ENCODE assay signal across 12 cellular contexts in genomic region chr2:109457811-109458210, GRCh38.
DNase-seq lines count a peak whose midpoint lies in the region; ATAC-seq and TF ChIP-seq lines count a peak whose summit lies in the region.
"Had no signal": no experiment of that assay in that cellular context is flagged by ENCODE, and none has a peak within 500 bp of the region (broad histone marks: within the 10 kb centered on the region; RNA-seq: fewer than 3 reads in every experiment).

No MANE protein-coding gene starts in this region.

- H3K4me1 ChIP-seq in GM23338 (ENCODE audit: insufficient read depth): no peaks in the 10 kb centered on the region
- H3K4me1 ChIP-seq in endodermal cell (ENCODE audit: control insufficient read depth, insufficient read depth, low read length): no peaks in the 10 kb centered on the region
- H3K4me1 ChIP-seq in spleen: no peaks in the 10 kb centered on the region
- no peaks in the 10 kb centered on the region for H3K4me1 ChIP-seq in PC-9 (replicated peaks; ENCODE audit: insufficient read depth)
- H3K4me1 ChIP-seq: Caco-2 had no signal

- POLR2A ChIA-PET in PC-9 (lab: Charles Lee; ENCODE audit: unreplicated experiment): no interaction called here

- 83 to 85% methylated on average over 1 to 8 of the region's 8 CpGs for WGBS in endodermal cell (ENCODE audit: insufficient coverage in 1 of 2, insufficient read length in 1 of 2), 2 experiments
- WGBS in spleen, 5 donors: 65 to 81% (median 75%) methylated on average over 8 of the region's 8 CpGs

- H3K9me3 Mint-ChIP-seq in GM23338 (no peaks in the 10 kb centered on the region), endodermal cell (no peaks in the 10 kb centered on the region), Calu3 (ENCODE audit: low read depth, unreplicated experiment) (no peaks in the 10 kb centered on the region)

- H4K20me1 ChIP-seq in GM23338 (replicated peaks; ENCODE audit: insufficient read depth): no peaks in the 10 kb centered on the region
- no peaks in the 10 kb centered on the region for H4K20me1 ChIP-seq in PC-9 (ENCODE audit: insufficient read depth)

- DNase-seq in GM23338 (ENCODE audit: low spot score): peak; percentile 36
- DNase-seq in NCI-H82 (lab: John Stamatoyannopoulos, UW): peak; percentile 63
- peak; percentile 48 for DNase-seq in endodermal cell
- DNase-seq in spleen: peak; percentile 35
- no peak for DNase-seq in erythroblast (lab: John Stamatoyannopoulos, UW)
- DNase-seq in PC-9: no peak
- no peak for DNase-seq in Calu3
- DNase-seq: NCI-H226 had no signal

- H2AFZ ChIP-seq in GM23338 (0 out of 2 replicates have a peak overlapping the region, but pooled peaks have one; percentile 43), PC-9 (no peak overlapping the region)

- no peak overlapping the region for H3K4me3 Mint-ChIP-seq in GM23338
- no peak overlapping the region for H3K4me3 Mint-ChIP-seq in endodermal cell
- no peak overlapping the region for H3K4me3 Mint-ChIP-seq in Calu3 (ENCODE audit: low read depth, unreplicated experiment)

- H3F3A ChIP-seq in GM23338 (replicated peaks; ENCODE audit: low read depth) (no peaks in the 10 kb centered on the region), PC-9 (ENCODE audit: insufficient read depth, low read depth) (0 out of 2 replicates have a peak, but pooled peaks cover 3% of the 10 kb centered on the region)

- H3K4me2 ChIP-seq in GM23338 (no peak overlapping the region), PC-9 (no peak overlapping the region)

- H3K27ac Mint-ChIP-seq in GM23338 (peak overlapping the region; percentile 36; the same call in 1 of the 2 replicates), endodermal cell (no peak overlapping the region), Calu3 (ENCODE audit: unreplicated experiment) (no peak overlapping the region)

- intact Hi-C loops in spleen (cut with DNase I; ENCODE audit: low total_unique reads): no loop called here
- intact Hi-C loops in PC-9 (cut with micrococcal nuclease; ENCODE audit: unreplicated experiment): no loop called here
- intact Hi-C loops in Calu3 (cut with micrococcal nuclease; ENCODE audit: unreplicated experiment): no loop called here

- CTCF ChIA-PET in PC-9 (lab: Charles Lee): no interaction called here
- CTCF ChIA-PET in Calu3 (lab: Charles Lee): interaction anchor here (1.1 kb wide), 1 partner anchor 10 kb away, joined by 4 read pairs; no protein-coding TSS in a partner anchor

- H3K36me3 Mint-ChIP-seq in GM23338 (ENCODE audit: low read depth) (no peaks in the 10 kb centered on the region), endodermal cell (ENCODE audit: low read depth) (no peaks in the 10 kb centered on the region), Calu3 (ENCODE audit: insufficient read depth, unreplicated experiment) (no peaks in the 10 kb centered on the region)

- H3K4me1 Mint-ChIP-seq in GM23338: no peaks in the 10 kb centered on the region
- no peaks in the 10 kb centered on the region for H3K4me1 Mint-ChIP-seq in endodermal cell
- no peaks in the 10 kb centered on the region for H3K4me1 Mint-ChIP-seq in Calu3 (ENCODE audit: low read depth, unreplicated experiment)

- H3K79me2 ChIP-seq in GM23338 (replicated peaks; ENCODE audit: insufficient read depth): no peaks in the 10 kb centered on the region
- no peaks in the 10 kb centered on the region for H3K79me2 ChIP-seq in PC-9 (ENCODE audit: low read depth)

- H3K4me3 ChIP-seq in GM23338: no peak overlapping the region
- H3K4me3 ChIP-seq in endodermal cell (ENCODE audit: low read length): no peak overlapping the region
- no peak overlapping the region for H3K4me3 ChIP-seq in spleen
- H3K4me3 ChIP-seq in PC-9: no peak overlapping the region

- BruUV-seq in PC-9 (replicated peaks; lab: Mats Ljungman, UMichigan): no TSS peak
- BruUV-seq in Calu3 (replicated peaks; lab: Mats Ljungman, UMichigan): no TSS peak

- H3K9me2 ChIP-seq in GM23338 (ENCODE audit: insufficient read depth) (no peaks in the 10 kb centered on the region), PC-9 (ENCODE audit: insufficient read depth) (no peaks in the 10 kb centered on the region)

- H3K27ac ChIP-seq in GM23338 (ENCODE audit: low read depth) (no peak overlapping the region), endodermal cell (ENCODE audit: low read depth, low read length) (no peak overlapping the region), spleen (no peak overlapping the region), PC-9 (no peak overlapping the region)
- H3K27ac ChIP-seq: epithelial cell of prostate, RWPE1 had no signal

- H3K36me3 ChIP-seq in GM23338 (ENCODE audit: insufficient read depth): no peaks in the 10 kb centered on the region
- H3K36me3 ChIP-seq in endodermal cell (ENCODE audit: control insufficient read depth, insufficient read depth, low read length): no peaks in the 10 kb centered on the region
- H3K36me3 ChIP-seq in spleen: peaks cover 0 to 9% (median 0%) of the 10 kb centered on the region in 6 donors
- no peaks in the 10 kb centered on the region for H3K36me3 ChIP-seq in PC-9 (ENCODE audit: low read depth)

- H3K9ac ChIP-seq in endodermal cell (ENCODE audit: extremely low read depth, low read length, poor library complexity, severe bottlenecking): no peak overlapping the region

- TF ChIP-seq CTCF in GM23338 (conservative IDR thresholded peaks at IDR 0.05; ENCODE audit: low read depth in 2 of 2) (peak in 1 of 2 experiments; percentile 28; a peak in 1 of 4 replicates), endodermal cell (conservative IDR thresholded peaks at IDR 0.05) (peak; percentile 62), spleen (IDR thresholded peaks at IDR 0.05 in 8 of 11, conservative IDR thresholded peaks at IDR 0.05 in 3 of 11) (no peak), PC-9 (conservative IDR thresholded peaks at IDR 0.05) (no peak), Calu3 (IDR thresholded peaks at IDR 0.05; ENCODE audit: unreplicated experiment) (no peak)

- H3K27me3 ChIP-seq in GM23338 (ENCODE audit: insufficient read depth) (no peaks in the 10 kb centered on the region), endodermal cell (ENCODE audit: control insufficient read depth, insufficient read depth, low read length, poor library complexity, severe bottlenecking) (no peaks in the 10 kb centered on the region), spleen (replicated peaks in 1 of 7) (no peaks in the 10 kb centered on the region), PC-9 (ENCODE audit: insufficient read depth, low read depth) (no peaks in the 10 kb centered on the region)

- H3K9me3 ChIP-seq in endodermal cell (ENCODE audit: control insufficient read depth, low read length) (no peaks in the 10 kb centered on the region), spleen (no peaks in the 10 kb centered on the region), PC-9 (ENCODE audit: insufficient read depth, low read depth) (no peaks in the 10 kb centered on the region)
- H3K9me3 ChIP-seq: Caco-2 had no signal

- TF ChIP-seq POLR2A in spleen (IDR thresholded peaks at IDR 0.05) (no peak), erythroblast (IDR thresholded peaks at IDR 0.05; ENCODE audit: low read length) (no peak)

- H3K27me3 Mint-ChIP-seq in GM23338 (ENCODE audit: insufficient read depth, low read depth, poor library complexity): peaks cover 7% of the 10 kb centered on the region
- H3K27me3 Mint-ChIP-seq in endodermal cell (ENCODE audit: insufficient read depth): no peaks in the 10 kb centered on the region
- H3K27me3 Mint-ChIP-seq in Calu3 (ENCODE audit: unreplicated experiment): peaks cover 94% of the 10 kb centered on the region

- peak; percentile 82 for ATAC-seq in GM23338
- no peak for ATAC-seq in GM21786 (IDR thresholded peaks at IDR 0.05; ENCODE audit: unreplicated experiment)

TF ChIP-seq in GM23338, 12 proteins besides CTCF, POLR2A, EP300 and RAD21 (continues in another document):
- no peak for TF ChIP-seq JUNB (IDR thresholded peaks at IDR 0.05; ENCODE audit: unreplicated experiment)
- TF ChIP-seq CREB1 (CRISPR knock-in tag; IDR thresholded peaks at IDR 0.05; ENCODE audit: low read depth): no peak
- TF ChIP-seq EZH2phosphoT487 (IDR thresholded peaks at IDR 0.05; ENCODE audit: unreplicated experiment): no peak
- no peak for TF ChIP-seq STAT1 (IDR thresholded peaks at IDR 0.05; ENCODE audit: unreplicated experiment)
- no peak for TF ChIP-seq ETS1 (IDR thresholded peaks at IDR 0.05)

Comparison
In these comparisons a context has a peak if more than half of its experiments do, and no peak if none do; other contexts are left out.
1. DNase-seq: peak in GM23338 (single experiment), NCI-H82 (single experiment), endodermal cell (single experiment) and spleen (single experiment); none in erythroblast (0 of 2), PC-9 (0 of 2) and Calu3 (single experiment).